10 cellular contexts compared by ENCODE assay signal in the genomic region with DNA sequence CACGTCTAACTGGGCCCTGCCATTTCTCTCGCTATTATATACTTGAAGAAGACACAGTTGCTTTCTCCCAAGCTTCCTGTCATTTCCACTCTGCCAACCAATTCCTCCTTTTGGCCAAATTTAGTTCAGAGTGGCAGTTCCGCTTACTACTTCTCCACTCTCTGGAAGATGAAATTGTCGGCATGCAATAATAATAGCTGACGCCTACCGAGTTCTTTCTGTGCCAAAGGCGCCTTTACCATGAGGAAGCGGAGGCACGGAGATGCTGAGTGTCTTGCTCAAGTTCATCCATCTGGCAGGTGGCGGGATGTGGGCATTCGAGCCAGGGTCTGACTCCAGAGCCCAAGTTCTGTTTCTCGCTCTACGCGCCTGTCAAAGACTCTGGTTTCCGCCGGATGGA. TPM values are rescaled to one million over a fixed set of nuclear protein-coding genes. Genes with fewer than 3 reads are reported as not detected.
DNase-seq lines count a peak whose midpoint lies in the region; ATAC-seq and TF ChIP-seq lines count a peak whose summit lies in the region.
"Had no signal": no experiment of that assay in that cellular context is flagged by ENCODE, and none has a peak within 500 bp of the region (broad histone marks: within the 10 kb centered on the region; RNA-seq: fewer than 3 reads in every experiment).

No MANE protein-coding gene starts in this region.

- H3K27ac ChIP-seq in HL-60 (replicated peaks) = peak overlapping the region; percentile 96
- H3K27ac ChIP-seq in left ventricle myocardium inferior (replicated peaks) = peak overlapping the region; percentile 62
- peak overlapping the region; percentile 40 to 82 (median 60) for H3K27ac ChIP-seq in spleen

- no peak for ATAC-seq in T-cell (replicated peaks in 1 of 4)
- ATAC-seq in HG02759 (IDR thresholded peaks at IDR 0.05; ENCODE audit: unreplicated experiment) = no peak

- H3K4me3 ChIP-seq in HL-60 (replicated peaks; ENCODE audit: insufficient read depth, low read length) = peak overlapping the region; percentile 1
- no peak overlapping the region for H3K4me3 ChIP-seq in left ventricle myocardium inferior
- H3K4me3 ChIP-seq in spleen = peak overlapping the region in 3 of 8 donors; percentile 8 to 40 (median 16)
- H3K4me3 ChIP-seq in lower leg skin (ENCODE audit: low read depth, poor library complexity, severe bottlenecking) = no peak overlapping the region

- H3K27ac Mint-ChIP-seq in T-cell = peak overlapping the region; percentile 77 to 94
- no peak overlapping the region for H3K27ac Mint-ChIP-seq in MCF 10A (ENCODE audit: low read depth, unreplicated experiment)

- intact Hi-C loops in left ventricle myocardium inferior (cut with micrococcal nuclease) = no loop called here
- intact Hi-C loops in spleen (cut with DNase I; ENCODE audit: low total_unique reads) = no loop called here
- intact Hi-C loops in MCF 10A (cut with micrococcal nuclease) = no loop called here
- intact Hi-C loops in lower leg skin (cut with DNase I; ENCODE audit: low total_unique reads) = no loop called here

- DNase-seq in HL-60 (ENCODE audit: low read depth in 1 of 2, low spot score in 1 of 2) (peak; percentile 95 to 96), T-cell (no peak), left ventricle myocardium inferior (peak; percentile 56), spleen (peak; percentile 82), MCF 10A (ENCODE audit: unreplicated experiment) (no peak), SK-N-DZ (ENCODE audit: low spot score) (no peak), lower leg skin (ENCODE audit: low spot score in 2 of 2) (no peak)
- DNase-seq: NCI-H187 treated with DMSO at 0.1 percent for 48 hours, SHP77 treated with DMSO at 0.1 percent for 48 hours had no signal

- WGBS in spleen, 5 donors = 60 to 86% (median 78%) methylated on average over 16 of the region's 16 CpGs
- 90 to 91% methylated on average over 16 of the region's 16 CpGs for WGBS in lower leg skin, 2 donors

- H3K4me1 ChIP-seq in left ventricle myocardium inferior (peaks cover 5% of the 10 kb centered on the region), spleen (peaks cover 10 to 67% (median 34%) of the 10 kb centered on the region in 6 donors)

- no TSS peak for BruUV-seq in MCF 10A (replicated peaks; lab: Mats Ljungman, UMichigan)

- H3K27me3 ChIP-seq in HL-60 (ENCODE audit: insufficient read depth, poor library complexity, severe bottlenecking) (no peaks in the 10 kb centered on the region), left ventricle myocardium inferior (ENCODE audit: low read depth) (no peaks in the 10 kb centered on the region), spleen (replicated peaks in 1 of 7) (no peaks in the 10 kb centered on the region)

- no peaks in the 10 kb centered on the region for H3K9me3 Mint-ChIP-seq in T-cell
- H3K9me3 Mint-ChIP-seq in MCF 10A (ENCODE audit: unreplicated experiment) = no peaks in the 10 kb centered on the region

- no peaks in the 10 kb centered on the region for H3K27me3 Mint-ChIP-seq in T-cell
- no peaks in the 10 kb centered on the region for H3K27me3 Mint-ChIP-seq in MCF 10A (ENCODE audit: insufficient read depth, unreplicated experiment)

- H3K4me1 Mint-ChIP-seq in T-cell (peaks cover 31 to 39% (median 31%) of the 10 kb centered on the region in 3 donors), MCF 10A (ENCODE audit: insufficient read depth, unreplicated experiment) (no peaks in the 10 kb centered on the region)

- CTCF ChIA-PET in T-cell (lab: Charles Lee) (interaction anchor here in 1 of 2 donors (0.7 kb wide), 1 partner anchor 82 kb away, joined by 3 read pairs; no protein-coding TSS in a partner anchor), MCF 10A (lab: Yijun Ruan, JAX) (interaction anchor here (1.8 kb wide), 1 partner anchor 60 kb away, joined by 5 read pairs; no protein-coding TSS in a partner anchor)

- no peak for TF ChIP-seq POLR2A in spleen (IDR thresholded peaks at IDR 0.05)
- TF ChIP-seq POLR2A in lower leg skin (IDR thresholded peaks at IDR 0.05) = no peak

- POLR2A ChIA-PET in T-cell (lab: Charles Lee) = interaction anchor here in 1 of 2 donors (0.7 kb wide), 1 partner anchor 317 kb away, joined by 3 read pairs; no protein-coding TSS in a partner anchor
- POLR2A ChIA-PET in MCF 10A (lab: Yijun Ruan, JAX) = no interaction called here

- no peak for TF ChIP-seq CTCF in HL-60 (IDR thresholded peaks at IDR 0.05; ENCODE audit: insufficient read depth, low read length)
- TF ChIP-seq CTCF in left ventricle myocardium inferior (IDR thresholded peaks at IDR 0.05; ENCODE audit: borderline replicate concordance) = no peak
- TF ChIP-seq CTCF in spleen (IDR thresholded peaks at IDR 0.05 in 8 of 11, conservative IDR thresholded peaks at IDR 0.05 in 3 of 11) = no peak
- no peak for TF ChIP-seq CTCF in MCF 10A (IDR thresholded peaks at IDR 0.05; ENCODE audit: unreplicated experiment)
- no peak for TF ChIP-seq CTCF in lower leg skin (IDR thresholded peaks at IDR 0.05)

- H3K4me3 Mint-ChIP-seq in T-cell = peak overlapping the region; percentile 72 to 76 (median 75)
- H3K4me3 Mint-ChIP-seq in MCF 10A (ENCODE audit: unreplicated experiment) = no peak overlapping the region

- no peaks in the 10 kb centered on the region for H3K36me3 ChIP-seq in left ventricle myocardium inferior
- no peaks in the 10 kb centered on the region for H3K36me3 ChIP-seq in spleen

- H3K9me3 ChIP-seq in left ventricle myocardium inferior (replicated peaks) = no peaks in the 10 kb centered on the region
- no peaks in the 10 kb centered on the region for H3K9me3 ChIP-seq in spleen

- no peaks in the 10 kb centered on the region for H3K36me3 Mint-ChIP-seq in T-cell
- no peaks in the 10 kb centered on the region for H3K36me3 Mint-ChIP-seq in MCF 10A (ENCODE audit: insufficient read depth, unreplicated experiment)

RNA-seq across cellular contexts. Expression of a gene that starts 14.6 kb away (rescaled TPM):
- total RNA-seq in T-cell = 10 to 100 TPM in 4 of 5 donors, 1 to 10 TPM in 1; 7.6 to 16.8 (median 15.6) TPM
- total RNA-seq in left ventricle myocardium inferior = 2.4 TPM
- 10 to 100 TPM; 25.7 to 35.2 (median 30.8) TPM for total RNA-seq in spleen
- polyA plus RNA-seq in spleen = 10 to 100 TPM in 1 of 3 donors, 1 to 10 TPM in 2; 7.8 to 20.3 (median 8.4) TPM
- not detected in 2 replicates for total RNA-seq in MCF 10A (2022)
- 0.59 and 1.5 TPM in 2 replicates for polyA plus RNA-seq in SK-N-DZ (2014; cell fraction: cytosol; rRNA removed)
- polyA plus RNA-seq in SK-N-DZ (2014; cell fraction: nucleus; rRNA removed) = 0.28 and 1.2 TPM in 2 replicates
- total RNA-seq in lower leg skin = 1 to 10 TPM; 1.8 to 3.1 (median 2.4) TPM

RNA-seq across cellular contexts. Expression of a gene that starts 56.4 kb away (rescaled TPM):
- total RNA-seq in T-cell (1 to 10 TPM; 4.9 to 9.5 (median 8.2) TPM), left ventricle myocardium inferior (7.3 TPM), spleen (10 to 100 TPM in 3 of 7 donors, 1 to 10 TPM in 4; 7.2 to 11.7 (median 8.3) TPM), MCF 10A (2022) (13.2 and 16.0 TPM in 2 replicates), lower leg skin (10 to 100 TPM; 16.1 to 33.7 (median 28.0) TPM)
- polyA plus RNA-seq in spleen = 1 to 10 TPM; 2.3 to 4.4 (median 3.1) TPM
- polyA plus RNA-seq in SK-N-DZ (2014; cell fraction: cytosol; rRNA removed) = 26.5 and 30.4 TPM in 2 replicates
- 10.2 and 11.2 TPM in 2 replicates for polyA plus RNA-seq in SK-N-DZ (2014; cell fraction: nucleus; rRNA removed)

RNA-seq across cellular contexts. Expression of a gene that starts 56.6 kb away (rescaled TPM):
- total RNA-seq in T-cell = 10 to 100 TPM; 19.2 to 29.8 (median 25.5) TPM
- 10.0 TPM for total RNA-seq in left ventricle myocardium inferior
- total RNA-seq in spleen = 10 to 100 TPM in 5 of 7 donors, 1 to 10 TPM in 2; 6.2 to 17.7 (median 13.0) TPM
- polyA plus RNA-seq in spleen = 10 to 100 TPM; 13.7 to 17.1 (median 16.6) TPM
- total RNA-seq in MCF 10A (2022) = 14.4 and 18.8 TPM in 2 replicates
- polyA plus RNA-seq in SK-N-DZ (2014; cell fraction: cytosol; rRNA removed) = 8.2 and 14.3 TPM in 2 replicates
- polyA plus RNA-seq in SK-N-DZ (2014; cell fraction: nucleus; rRNA removed) = 8.5 and 11.8 TPM in 2 replicates
- 10 to 100 TPM in 3 of 4 donors, 1 to 10 TPM in 1; 4.5 to 16.6 (median 12.2) TPM for total RNA-seq in lower leg skin

Comparison
In these comparisons a context has a peak if more than half of its experiments do, and no peak if none do; other contexts are left out.
1. DNase-seq: peak in HL-60 (2 of 2), left ventricle myocardium inferior (single experiment) and spleen (single experiment); none in T-cell (0 of 34), MCF 10A (single experiment), SK-N-DZ (single experiment) and lower leg skin (0 of 2).
2. Peak in every context shown above with its lines, with median percentiles within 50 percentile points of each other: H3K27ac ChIP-seq.